ENCODE assay signal across 8 cellular contexts in genomic region chr11:10208045-10208674, GRCh38.
DNase-seq lines count a peak whose midpoint lies in the region; ATAC-seq and TF ChIP-seq lines count a peak whose summit lies in the region.

No MANE protein-coding gene starts in this region.

- H3K4me1 Mint-ChIP-seq in WTC11 = peaks cover 6% of the 10 kb centered on the region

- no peaks in the 10 kb centered on the region for H3K9me3 ChIP-seq in cardiac muscle cell (ENCODE audit: low read depth)

- H3K4me3 Mint-ChIP-seq in WTC11 = no peak overlapping the region

- peak; percentile 62 to 76 for DNase-seq in AML-193 (lab: John Stamatoyannopoulos, UW)
- DNase-seq in GM19238 (ENCODE audit: insufficient read length, low spot score) = peak; percentile 5
- peak; percentile 19 for DNase-seq in NCI-H187 treated with DMSO at 0.1 percent for 48 hours (lab: John Stamatoyannopoulos, UW)
- no peak for DNase-seq in WTC11 (ENCODE audit: low spot score)
- peak; percentile 54 to 64 for DNase-seq in cardiac muscle cell (ENCODE audit: low read depth in 1 of 2, low spot score in 1 of 2)
- DNase-seq in retina = peak; percentile 37

- no peak overlapping the region for H3K4me3 ChIP-seq in cardiac muscle cell

- H3K36me3 Mint-ChIP-seq in WTC11 = peaks cover 15% of the 10 kb centered on the region

- H3K9me3 Mint-ChIP-seq in WTC11 = peaks cover 17% of the 10 kb centered on the region

- TF ChIP-seq CTCF in WTC11 (IDR thresholded peaks at IDR 0.05) = peak; percentile 70
- peak; percentile 64 for TF ChIP-seq CTCF in cardiac muscle cell (IDR thresholded peaks at IDR 0.05; ENCODE audit: low read depth, low read length)

- ATAC-seq in WTC11 (peak; percentile 76), GM18870 (IDR thresholded peaks at IDR 0.05; ENCODE audit: unreplicated experiment) (no peak), HG03108 (IDR thresholded peaks at IDR 0.05; ENCODE audit: unreplicated experiment) (no peak)

- H3K36me3 ChIP-seq in cardiac muscle cell = no peaks in the 10 kb centered on the region

- H3K27me3 Mint-ChIP-seq in WTC11 (ENCODE audit: low read depth) = no peaks in the 10 kb centered on the region

- H3K27ac Mint-ChIP-seq in WTC11 = no peak overlapping the region

- CTCF ChIA-PET in WTC11 (lab: Charles Lee) = interaction anchor here (0.7 to 4.1 kb wide), 13 partner anchors 10 to 450 kb away, joined by 3 to 38 read pairs (median 4); partner anchors contain the start of gene ADM

- no peak overlapping the region for H3K27ac ChIP-seq in cardiac muscle cell

- POLR2A ChIA-PET in WTC11 (lab: Charles Lee) = interaction anchor here (1.2 kb wide), 1 partner anchor 98 kb away, joined by 3 read pairs; no protein-coding TSS in a partner anchor

- H3K27me3 ChIP-seq in cardiac muscle cell = no peaks in the 10 kb centered on the region

- H3K4me1 ChIP-seq in cardiac muscle cell (ENCODE audit: low read depth) = peaks cover 18% of the 10 kb centered on the region

TF ChIP-seq in WTC11, 78 proteins besides CTCF, POLR2A, EP300 and RAD21 (continues in another document):
- TF ChIP-seq JAZF1 (CRISPR knock-in tag; IDR thresholded peaks at IDR 0.05) (no peak), TEAD4 (CRISPR knock-in tag; IDR thresholded peaks at IDR 0.05) (no peak), ZBTB21 (CRISPR knock-in tag; IDR thresholded peaks at IDR 0.05; ENCODE audit: borderline replicate concordance) (no peak), ZNF281 (CRISPR knock-in tag; IDR thresholded peaks at IDR 0.05) (no peak), CBFB (CRISPR knock-in tag; IDR thresholded peaks at IDR 0.05; ENCODE audit: low read depth) (no peak), TP53 (CRISPR knock-in tag; IDR thresholded peaks at IDR 0.05) (no peak), ATF6 (CRISPR knock-in tag; IDR thresholded peaks at IDR 0.05) (no peak), ZNF423 (CRISPR knock-in tag; IDR thresholded peaks at IDR 0.05) (no peak), GABPB1 (CRISPR knock-in tag; IDR thresholded peaks at IDR 0.05) (no peak), FOXP4 (CRISPR knock-in tag; IDR thresholded peaks at IDR 0.05) (no peak), NR1H2 (CRISPR knock-in tag; IDR thresholded peaks at IDR 0.05) (no peak)
- TF ChIP-seq, protein P1, sequence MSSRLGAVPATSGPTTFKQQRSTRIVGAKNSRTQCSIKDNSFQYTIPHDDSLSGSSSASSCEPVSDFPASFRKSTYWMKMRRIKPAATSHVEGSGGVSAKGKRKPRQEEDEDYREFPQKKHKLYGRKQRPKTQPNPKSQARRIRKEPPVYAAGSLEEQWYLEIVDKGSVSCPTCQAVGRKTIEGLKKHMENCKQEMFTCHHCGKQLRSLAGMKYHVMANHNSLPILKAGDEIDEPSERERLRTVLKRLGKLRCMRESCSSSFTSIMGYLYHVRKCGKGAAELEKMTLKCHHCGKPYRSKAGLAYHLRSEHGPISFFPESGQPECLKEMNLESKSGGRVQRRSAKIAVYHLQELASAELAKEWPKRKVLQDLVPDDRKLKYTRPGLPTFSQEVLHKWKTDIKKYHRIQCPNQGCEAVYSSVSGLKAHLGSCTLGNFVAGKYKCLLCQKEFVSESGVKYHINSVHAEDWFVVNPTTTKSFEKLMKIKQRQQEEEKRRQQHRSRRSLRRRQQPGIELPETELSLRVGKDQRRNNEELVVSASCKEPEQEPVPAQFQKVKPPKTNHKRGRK (CRISPR knock-in tag; IDR thresholded peaks at IDR 0.05; ENCODE audit: borderline replicate concordance) = no peak
- TF ChIP-seq, protein P2, sequence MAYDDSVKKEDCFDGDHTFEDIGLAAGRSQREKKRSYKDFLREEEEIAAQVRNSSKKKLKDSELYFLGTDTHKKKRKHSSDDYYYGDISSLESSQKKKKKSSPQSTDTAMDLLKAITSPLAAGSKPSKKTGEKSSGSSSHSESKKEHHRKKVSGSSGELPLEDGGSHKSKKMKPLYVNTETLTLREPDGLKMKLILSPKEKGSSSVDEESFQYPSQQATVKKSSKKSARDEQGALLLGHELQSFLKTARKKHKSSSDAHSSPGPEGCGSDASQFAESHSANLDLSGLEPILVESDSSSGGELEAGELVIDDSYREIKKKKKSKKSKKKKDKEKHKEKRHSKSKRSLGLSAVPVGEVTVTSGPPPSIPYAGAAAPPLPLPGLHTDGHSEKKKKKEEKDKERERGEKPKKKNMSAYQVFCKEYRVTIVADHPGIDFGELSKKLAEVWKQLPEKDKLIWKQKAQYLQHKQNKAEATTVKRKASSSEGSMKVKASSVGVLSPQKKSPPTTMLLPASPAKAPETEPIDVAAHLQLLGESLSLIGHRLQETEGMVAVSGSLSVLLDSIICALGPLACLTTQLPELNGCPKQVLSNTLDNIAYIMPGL (CRISPR knock-in tag; IDR thresholded peaks at IDR 0.05) = no peak
- TF ChIP-seq, protein P3, sequence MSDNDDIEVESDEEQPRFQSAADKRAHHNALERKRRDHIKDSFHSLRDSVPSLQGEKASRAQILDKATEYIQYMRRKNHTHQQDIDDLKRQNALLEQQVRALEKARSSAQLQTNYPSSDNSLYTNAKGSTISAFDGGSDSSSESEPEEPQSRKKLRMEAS (CRISPR knock-in tag; IDR thresholded peaks at IDR 0.05) = no peak
- TF ChIP-seq, protein P4, sequence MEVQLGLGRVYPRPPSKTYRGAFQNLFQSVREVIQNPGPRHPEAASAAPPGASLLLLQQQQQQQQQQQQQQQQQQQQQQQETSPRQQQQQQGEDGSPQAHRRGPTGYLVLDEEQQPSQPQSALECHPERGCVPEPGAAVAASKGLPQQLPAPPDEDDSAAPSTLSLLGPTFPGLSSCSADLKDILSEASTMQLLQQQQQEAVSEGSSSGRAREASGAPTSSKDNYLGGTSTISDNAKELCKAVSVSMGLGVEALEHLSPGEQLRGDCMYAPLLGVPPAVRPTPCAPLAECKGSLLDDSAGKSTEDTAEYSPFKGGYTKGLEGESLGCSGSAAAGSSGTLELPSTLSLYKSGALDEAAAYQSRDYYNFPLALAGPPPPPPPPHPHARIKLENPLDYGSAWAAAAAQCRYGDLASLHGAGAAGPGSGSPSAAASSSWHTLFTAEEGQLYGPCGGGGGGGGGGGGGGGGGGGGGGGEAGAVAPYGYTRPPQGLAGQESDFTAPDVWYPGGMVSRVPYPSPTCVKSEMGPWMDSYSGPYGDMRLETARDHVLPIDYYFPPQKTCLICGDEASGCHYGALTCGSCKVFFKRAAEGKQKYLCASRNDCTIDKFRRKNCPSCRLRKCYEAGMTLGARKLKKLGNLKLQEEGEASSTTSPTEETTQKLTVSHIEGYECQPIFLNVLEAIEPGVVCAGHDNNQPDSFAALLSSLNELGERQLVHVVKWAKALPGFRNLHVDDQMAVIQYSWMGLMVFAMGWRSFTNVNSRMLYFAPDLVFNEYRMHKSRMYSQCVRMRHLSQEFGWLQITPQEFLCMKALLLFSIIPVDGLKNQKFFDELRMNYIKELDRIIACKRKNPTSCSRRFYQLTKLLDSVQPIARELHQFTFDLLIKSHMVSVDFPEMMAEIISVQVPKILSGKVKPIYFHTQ (CRISPR knock-in tag; IDR thresholded peaks at IDR 0.05) = no peak
